Comparison of ENCODE assay signal across 10 cellular contexts in the genomic region with DNA sequence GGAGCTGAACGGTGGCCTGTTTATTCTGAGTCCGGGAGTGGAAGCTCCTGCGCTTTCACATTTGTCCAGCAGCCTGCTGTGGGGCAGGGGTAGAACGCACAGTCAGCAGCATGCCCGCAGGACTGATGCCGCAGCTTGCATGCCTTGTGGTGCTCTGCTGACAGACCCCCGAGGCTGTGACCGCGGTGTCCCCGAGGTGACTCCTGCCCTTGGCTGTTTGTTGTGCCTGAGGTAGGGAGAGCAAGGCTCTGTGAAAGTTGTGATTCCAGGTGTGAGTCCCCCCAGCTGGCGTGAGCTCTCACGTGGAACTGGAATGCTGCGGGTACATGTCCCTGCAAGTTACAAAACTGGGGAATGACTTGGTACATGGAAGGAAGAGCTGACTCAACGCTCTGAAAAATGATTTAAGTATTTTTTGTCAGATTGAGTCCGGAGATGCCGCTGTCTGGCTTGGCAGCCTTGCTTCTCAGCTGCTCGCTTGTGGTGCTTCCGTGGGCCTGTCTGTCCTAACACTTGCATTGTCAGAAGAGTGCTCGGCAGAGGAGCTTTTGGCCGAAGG. TPM values are rescaled to one million over a fixed set of nuclear protein-coding genes. Genes with fewer than 3 reads are reported as not detected.
DNase-seq lines count a peak whose midpoint lies in the region; TF ChIP-seq lines count a peak whose summit lies in the region.
"Had no signal": no experiment of that assay in that cellular context is flagged by ENCODE, and none has a peak within 500 bp of the region (broad histone marks: within the 10 kb centered on the region; RNA-seq: fewer than 3 reads in every experiment).

No MANE protein-coding gene starts in this region.

- TF ChIP-seq CTCF in fibroblast of lung (conservative IDR thresholded peaks at IDR 0.05 in 1 of 2, IDR thresholded peaks at IDR 0.05 in 1 of 2; ENCODE audit: low read depth in 1 of 2, low read length in 2 of 2) (no peak), osteoblast (IDR thresholded peaks at IDR 0.05; ENCODE audit: extremely low read depth, low read depth, low read length) (no peak), endodermal cell (conservative IDR thresholded peaks at IDR 0.05) (no peak)

- H3K9ac ChIP-seq in BLaER1 treated with 17β-estradiol and CSF1 and Interleukin-3, amounts not matched to agents 10 nM and 100 nM, result peak overlapping the region in 5 of 11 experiments; percentile 16 to 75 (median 70); a peak in 7 of 22 replicates
- H3K9ac ChIP-seq in fibroblast of lung (ENCODE audit: insufficient read depth, low read length) (no peak overlapping the region), endodermal cell (ENCODE audit: extremely low read depth, low read length, poor library complexity, severe bottlenecking) (no peak overlapping the region)

- H3K4me2 ChIP-seq in BLaER1 treated with 17β-estradiol and CSF1 and Interleukin-3, amounts not matched to agents 10 nM and 100 nM, result peak overlapping the region; percentile 75 to 90 (median 86)
- peak overlapping the region; percentile 40 for H3K4me2 ChIP-seq in fibroblast of lung (ENCODE audit: extremely low read depth, insufficient read depth, low read length)
- no peak overlapping the region for H3K4me2 ChIP-seq in osteoblast (ENCODE audit: insufficient read depth, low read length)

- H3K4me3 Mint-ChIP-seq in endodermal cell, result no peak overlapping the region
- H3K4me3 Mint-ChIP-seq: activated T-cell treated with anti-CD3 and anti-CD28 coated beads, Interleukin-2, amount 50 U/mL, for 72 hours had no signal

- H3K9me3 ChIP-seq in BLaER1 treated with 17β-estradiol and CSF1 and Interleukin-3, amounts not matched to agents 10 nM and 100 nM (replicated peaks in 1 of 11), result no peaks in the 10 kb centered on the region; a peak in 1 of 22 replicates
- no peaks in the 10 kb centered on the region for H3K9me3 ChIP-seq in SJCRH30 (replicated peaks)
- no peaks in the 10 kb centered on the region for H3K9me3 ChIP-seq in fibroblast of lung (ENCODE audit: control insufficient read depth, insufficient read depth, low read depth, low read length)
- H3K9me3 ChIP-seq in osteoblast (ENCODE audit: low read depth, low read length), result no peaks in the 10 kb centered on the region
- no peaks in the 10 kb centered on the region for H3K9me3 ChIP-seq in endodermal cell (ENCODE audit: control insufficient read depth, low read length)

- H3K79me2 ChIP-seq in fibroblast of lung (ENCODE audit: control insufficient read depth, insufficient read depth, low read length) (peaks cover 55% of the 10 kb centered on the region), osteoblast (ENCODE audit: insufficient read depth, low read length) (peaks cover 89% of the 10 kb centered on the region)

- peaks cover 1% of the 10 kb centered on the region for H3K9me3 Mint-ChIP-seq in endodermal cell
- H3K9me3 Mint-ChIP-seq: activated T-cell treated with anti-CD3 and anti-CD28 coated beads, Interleukin-2, amount 50 U/mL, for 72 hours had no signal

- H3K27ac Mint-ChIP-seq in endodermal cell, result no peak overlapping the region
- H3K27ac Mint-ChIP-seq: activated T-cell treated with anti-CD3 and anti-CD28 coated beads, Interleukin-2, amount 50 U/mL, for 72 hours had no signal

- H3K4me1 ChIP-seq in BLaER1 treated with 17β-estradiol and CSF1 and Interleukin-3, amounts not matched to agents 10 nM and 100 nM, result peaks cover 87 to 97% (median 90%) of the 10 kb centered on the region in 10 experiments
- H3K4me1 ChIP-seq in SJCRH30 (peaks cover 42% of the 10 kb centered on the region), fibroblast of lung (ENCODE audit: control insufficient read depth, extremely low read depth, insufficient read depth, low read length) (peaks cover 18% of the 10 kb centered on the region), osteoblast (ENCODE audit: insufficient read depth, low read length) (peaks cover 19% of the 10 kb centered on the region), endodermal cell (ENCODE audit: control insufficient read depth, insufficient read depth, low read length) (peaks cover 18% of the 10 kb centered on the region)

- H2AFZ ChIP-seq in fibroblast of lung (ENCODE audit: low read length), result no peak overlapping the region
- no peak overlapping the region for H2AFZ ChIP-seq in osteoblast (ENCODE audit: low read length)

- peaks cover 1% of the 10 kb centered on the region for H3K36me3 Mint-ChIP-seq in endodermal cell (ENCODE audit: low read depth)

- no peak overlapping the region for H3K4me3 ChIP-seq in BLaER1 treated with 17β-estradiol and CSF1 and Interleukin-3, amounts not matched to agents 10 nM and 100 nM
- H3K4me3 ChIP-seq in SJCRH30 (peak overlapping the region; percentile 2; the same call in 1 of the 2 replicates), fibroblast of lung (replicated peaks in 1 of 4; ENCODE audit: control extremely low read depth in 1 of 4, insufficient read depth in 1 of 4, low read depth in 3 of 4, low read length in 4 of 4) (no peak overlapping the region), osteoblast (ENCODE audit: insufficient read depth, low read length) (no peak overlapping the region), endodermal cell (ENCODE audit: low read length) (no peak overlapping the region)

- H3K27ac ChIP-seq in BLaER1 treated with 17β-estradiol and CSF1 and Interleukin-3, amounts not matched to agents 10 nM and 100 nM, result peak overlapping the region in 8 of 11 experiments; percentile 55 to 83 (median 71); a peak in 14 of 22 replicates
- H3K27ac ChIP-seq in SJCRH30, result peak overlapping the region; percentile 94
- H3K27ac ChIP-seq in fibroblast of lung (ENCODE audit: insufficient read depth, low read length), result peak overlapping the region; percentile 52
- H3K27ac ChIP-seq in osteoblast (ENCODE audit: low read depth, low read length), result peak overlapping the region; percentile 52
- H3K27ac ChIP-seq in endodermal cell (ENCODE audit: low read depth, low read length), result no peak overlapping the region

- WGBS in endodermal cell (ENCODE audit: insufficient coverage in 1 of 2, insufficient read length in 1 of 2), 2 experiments, result 91 to 92% methylated on average over 12 to 20 of the region's 20 CpGs

- H3K27me3 ChIP-seq in BLaER1 treated with 17β-estradiol and CSF1 and Interleukin-3, amounts not matched to agents 10 nM and 100 nM, result no peaks in the 10 kb centered on the region
- no peaks in the 10 kb centered on the region for H3K27me3 ChIP-seq in SJCRH30
- no peaks in the 10 kb centered on the region for H3K27me3 ChIP-seq in fibroblast of lung (ENCODE audit: control insufficient read depth, insufficient read depth, low read length)
- H3K27me3 ChIP-seq in osteoblast (ENCODE audit: insufficient read depth, low read length), result no peaks in the 10 kb centered on the region
- no peaks in the 10 kb centered on the region for H3K27me3 ChIP-seq in endodermal cell (ENCODE audit: control insufficient read depth, insufficient read depth, low read length, poor library complexity, severe bottlenecking)

- H4K20me1 ChIP-seq in BLaER1 treated with 17β-estradiol and CSF1 and Interleukin-3, amounts not matched to agents 10 nM and 100 nM, result peaks cover 79 to 100% (median 99%) of the 10 kb centered on the region in 11 experiments
- H4K20me1 ChIP-seq in fibroblast of lung (ENCODE audit: control insufficient read depth, extremely low read depth, insufficient read depth, low read length), result no peaks in the 10 kb centered on the region
- H4K20me1 ChIP-seq in osteoblast (ENCODE audit: insufficient read depth, low read length), result peaks cover 20% of the 10 kb centered on the region

- in situ Hi-C loops in ACHN (cut with HindIII; ENCODE audit: low pct_ligation_motif_present, low pct_unique_long_range_greater_than_20kb, low sequenced_read_pairs), result no loop called here

- peaks cover 0 to 12% (median 4%) of the 10 kb centered on the region in 11 experiments; a peak in 8 of 22 replicates for H3K36me3 ChIP-seq in BLaER1 treated with 17β-estradiol and CSF1 and Interleukin-3, amounts not matched to agents 10 nM and 100 nM
- H3K36me3 ChIP-seq in SJCRH30, result no peaks in the 10 kb centered on the region; the same call in 1 of the 2 replicates
- no peaks in the 10 kb centered on the region for H3K36me3 ChIP-seq in fibroblast of lung (ENCODE audit: control insufficient read depth, insufficient read depth, low read length)
- H3K36me3 ChIP-seq in osteoblast (ENCODE audit: insufficient read depth, low read length), result no peaks in the 10 kb centered on the region
- H3K36me3 ChIP-seq in endodermal cell (ENCODE audit: control insufficient read depth, insufficient read depth, low read length), result no peaks in the 10 kb centered on the region

- H3K27me3 Mint-ChIP-seq in endodermal cell (ENCODE audit: insufficient read depth), result no peaks in the 10 kb centered on the region

- peaks cover 38% of the 10 kb centered on the region for H3K4me1 Mint-ChIP-seq in endodermal cell

- DNase-seq in SJCRH30, result peak; percentile 35 to 42
- DNase-seq in fibroblast of lung (ENCODE audit: low read depth in 2 of 2), result peak; percentile 78 to 82
- DNase-seq in osteoblast (ENCODE audit: insufficient read length, low spot score, missing footprints), result no peak
- no peak for DNase-seq in endodermal cell
- DNase-seq in ACHN, result no peak
- DNase-seq in AG08396 (ENCODE audit: low spot score), result no peak
- DNase-seq in activated CD8-positive, alpha-beta memory T cell treated with anti-CD3 and anti-CD28 coated beads for 24 hours, result no peak
- DNase-seq: activated T-cell treated with anti-CD3 and anti-CD28 coated beads, Interleukin-2, amount 50 U/mL, for 72 hours; H7 had no signal

RNA-seq across cellular contexts. Expression of a gene that starts 18.1 kb away (rescaled TPM):
- 21.1 and 23.2 TPM in 2 replicates for total RNA-seq in SJCRH30 (2014; rRNA removed; shearing (Covaris generic))
- total RNA-seq in fibroblast of lung, result 12.6 and 17.0 TPM in 2 replicates
- 6.6 and 10.1 TPM in 2 replicates for polyA plus RNA-seq in fibroblast of lung
- polyA plus RNA-seq in fibroblast of lung (2012), result 16.8 and 17.2 TPM in 2 replicates
- polyA minus RNA-seq in fibroblast of lung (ENCODE audit: low replicate concordance), result 32.6 and 47.8 TPM in 2 replicates
- 12.7 and 14.1 TPM in 2 replicates for total RNA-seq in osteoblast
- 10 to 100 TPM; 27.4 to 32.2 TPM for total RNA-seq in endodermal cell
- 21.0 TPM for polyA plus RNA-seq in endodermal cell (2013, experiment 1 of 2)
- polyA plus RNA-seq in endodermal cell (2013, experiment 2 of 2), result 18.5 TPM

Comparison
In these comparisons a context has a peak if more than half of its experiments do, and no peak if none do; other contexts are left out.
1. DNase-seq: peak in SJCRH30 (2 of 2) and fibroblast of lung (2 of 2); none in osteoblast (single experiment), endodermal cell (single experiment), ACHN (single experiment), AG08396 (single experiment) and activated CD8-positive, alpha-beta memory T cell treated with anti-CD3 and anti-CD28 coated beads for 24 hours (single experiment).